Comparison of ENCODE assay signal across 20 cellular contexts in genomic region chr5:61767231-61768080, GRCh38.
DNase-seq lines count a peak whose midpoint lies in the region; ATAC-seq and TF ChIP-seq lines count a peak whose summit lies in the region.
"Had no signal": no experiment of that assay in that cellular context is flagged by ENCODE, and none has a peak within 500 bp of the region (broad histone marks: within the 10 kb centered on the region; RNA-seq: fewer than 3 reads in every experiment).

No MANE protein-coding gene starts in this region.

- peaks cover 16 to 17% of the 10 kb centered on the region in 2 donors for H3K4me1 ChIP-seq in thyroid gland
- no peaks in the 10 kb centered on the region for H3K4me1 ChIP-seq in CD4-positive, alpha-beta memory T cell (ENCODE audit: insufficient read depth, low read length)
- H3K4me1 ChIP-seq: HAP-1 had no signal

- peak overlapping the region in 2 of 3 donors; percentile 22 to 52 for H3K27ac ChIP-seq in thyroid gland
- no peak overlapping the region for H3K27ac ChIP-seq in CD4-positive, alpha-beta memory T cell (ENCODE audit: low read depth, low read length)
- H3K27ac ChIP-seq: HL-60 had no signal

- TF ChIP-seq POLR2A in thyroid gland (IDR thresholded peaks at IDR 0.05) = no peak

- no peak overlapping the region for H3K4me3 Mint-ChIP-seq in progenitor cell of endocrine pancreas (ENCODE audit: low read depth)
- H3K4me3 Mint-ChIP-seq in CD4-positive, alpha-beta memory T cell = no peak overlapping the region
- H3K4me3 Mint-ChIP-seq: CD4-positive, alpha-beta T cell; T-helper 17 cell had no signal

- TF ChIP-seq CTCF in thyroid gland (IDR thresholded peaks at IDR 0.05) (no peak), progenitor cell of endocrine pancreas (IDR thresholded peaks at IDR 0.05; ENCODE audit: unreplicated experiment) (no peak)

- H3K36me3 ChIP-seq in thyroid gland = no peaks in the 10 kb centered on the region
- no peaks in the 10 kb centered on the region for H3K36me3 ChIP-seq in CD4-positive, alpha-beta memory T cell (ENCODE audit: insufficient read depth, low read length)
- H3K36me3 ChIP-seq: HAP-1, MG63 had no signal

- no peak for ATAC-seq in left colon
- ATAC-seq: Right ventricle myocardium inferior, T-helper 17 cell had no signal

- H3K4me3 ChIP-seq in thyroid gland (replicated peaks in 1 of 3) = no peak overlapping the region
- no peak overlapping the region for H3K4me3 ChIP-seq in CD4-positive, alpha-beta memory T cell (ENCODE audit: low read length in 2 of 2)
- H3K4me3 ChIP-seq: HAP-1, MG63 had no signal

- DNase-seq in NCI-H748 (lab: John Stamatoyannopoulos, UW; ENCODE audit: unreplicated experiment) (peak; percentile 57), NCI-H748 treated with DMSO at 0.1 percent for 48 hours (lab: John Stamatoyannopoulos, UW) (no peak), NCI-H2081 (lab: John Stamatoyannopoulos, UW) (peak; percentile 75 to 92), OCI-M1 (lab: John Stamatoyannopoulos, UW) (peak; percentile 12), thyroid gland (peak; percentile 33 to 42), progenitor cell of endocrine pancreas (ENCODE audit: low spot score, unreplicated experiment) (no peak), left colon (no peak)
- no peak for DNase-seq in CD4-positive, alpha-beta memory T cell
- DNase-seq: Calu3; CD4-positive, alpha-beta T cell; Karpas-422; MG63; NCI-H1048; NCI-H187; NCI-H524; NK-92 treated with Interleukin-12 subunit alpha and Interleukin-12 subunit beta, amount 100 ng/mL, for 24 hours; T-helper 17 cell had no signal

- H3K36me3 Mint-ChIP-seq in progenitor cell of endocrine pancreas (ENCODE audit: insufficient read depth) = no peaks in the 10 kb centered on the region
- H3K36me3 Mint-ChIP-seq in CD4-positive, alpha-beta memory T cell = no peaks in the 10 kb centered on the region

- H3K27me3 ChIP-seq in thyroid gland = no peaks in the 10 kb centered on the region
- no peaks in the 10 kb centered on the region for H3K27me3 ChIP-seq in CD4-positive, alpha-beta memory T cell (ENCODE audit: insufficient read depth, low read length)
- H3K27me3 ChIP-seq: MG63 had no signal

- 39 to 47% methylated on average over 7 of the region's 7 CpGs for WGBS in thyroid gland, 2 donors

- H3K9me3 ChIP-seq in thyroid gland = no peaks in the 10 kb centered on the region
- H3K9me3 ChIP-seq in CD4-positive, alpha-beta memory T cell (ENCODE audit: control insufficient read depth in 1 of 2, low read length in 2 of 2) = no peaks in the 10 kb centered on the region
- H3K9me3 ChIP-seq: HAP-1, MG63 had no signal

- intact Hi-C loops in thyroid gland (cut with DNase I) = no loop called here
- intact Hi-C loops in CD4-positive, alpha-beta memory T cell (cut with micrococcal nuclease) = no loop called here
- intact Hi-C loops in left colon (cut with DNase I, micrococcal nuclease) = no loop called here

- POLR2A ChIA-PET in CD4-positive, alpha-beta memory T cell (lab: Charles Lee; ENCODE audit: partially characterized antibody) = no interaction called here

- no peak overlapping the region for H3K27ac Mint-ChIP-seq in progenitor cell of endocrine pancreas
- no peak overlapping the region for H3K27ac Mint-ChIP-seq in CD4-positive, alpha-beta memory T cell
- H3K27ac Mint-ChIP-seq: CD4-positive, alpha-beta T cell; T-helper 17 cell had no signal

- H3K9me3 Mint-ChIP-seq in progenitor cell of endocrine pancreas (ENCODE audit: low read depth) = no peaks in the 10 kb centered on the region
- H3K9me3 Mint-ChIP-seq in CD4-positive, alpha-beta memory T cell = peaks cover 0 to 13% (median 6%) of the 10 kb centered on the region in 8 donors

- no peaks in the 10 kb centered on the region for H3K4me1 Mint-ChIP-seq in progenitor cell of endocrine pancreas (ENCODE audit: low read depth)
- H3K4me1 Mint-ChIP-seq in CD4-positive, alpha-beta memory T cell = no peaks in the 10 kb centered on the region
- H3K4me1 Mint-ChIP-seq: T-helper 17 cell had no signal

- peaks cover 28% of the 10 kb centered on the region for H3K27me3 Mint-ChIP-seq in progenitor cell of endocrine pancreas
- H3K27me3 Mint-ChIP-seq in CD4-positive, alpha-beta memory T cell = peaks cover 9 to 10% of the 10 kb centered on the region in 2 donors

- CTCF ChIA-PET in CD4-positive, alpha-beta memory T cell (lab: Charles Lee; ENCODE audit: partially characterized antibody) = no interaction called here

Comparison
In these comparisons a context has a peak if more than half of its experiments do, and no peak if none do; other contexts are left out.
1. DNase-seq: peak in NCI-H748 (single experiment), NCI-H2081 (2 of 2), OCI-M1 (single experiment) and thyroid gland (2 of 2); none in NCI-H748 treated with DMSO at 0.1 percent for 48 hours (single experiment), progenitor cell of endocrine pancreas (single experiment), CD4-positive, alpha-beta memory T cell (0 of 5) and left colon (0 of 2).